23 cellular contexts compared by ENCODE assay signal in the genomic region with DNA sequence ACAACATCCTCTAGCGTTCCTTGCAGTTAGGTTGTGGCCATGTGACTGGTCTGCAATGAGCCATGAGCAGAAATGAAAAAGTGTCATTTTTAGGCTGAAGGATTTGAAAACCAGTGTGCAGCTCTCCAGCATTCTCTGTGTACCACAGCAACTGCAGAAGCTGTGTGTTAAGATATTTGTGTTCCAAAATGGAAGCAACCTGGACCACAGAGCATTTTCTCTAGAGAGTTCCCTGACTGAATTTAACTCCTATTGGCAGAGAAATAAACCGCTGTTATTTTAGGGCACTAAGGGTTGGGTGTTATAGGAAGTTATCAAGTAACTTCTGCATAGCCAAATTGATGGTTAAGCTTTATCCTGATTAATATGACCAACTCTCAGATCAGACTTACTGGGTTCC.
"Had no signal": no experiment of that assay in that cellular context is flagged by ENCODE, and none has a peak within 500 bp of the region (broad histone marks: within the 10 kb centered on the region; RNA-seq: fewer than 3 reads in every experiment).

No MANE protein-coding gene starts in this region.

- ATAC-seq: effector memory CD8-positive, alpha-beta T cell; heart right ventricle; left cardiac atrium; left lung; naive thymus-derived CD8-positive, alpha-beta T cell; psoas muscle; right cardiac atrium; stimulated activated naive B cell treated with anti-CD40 and anti-IgM and Interleukin-4, amounts not matched to agents 10 μg/mL and 1 μg/mL and 100 μg/mL, for 72 hours had no signal

- DNase-seq: dermis blood vessel endothelial cell; effector memory CD8-positive, alpha-beta T cell; erythroblast; esophagus squamous epithelium; foreskin melanocyte; glutamatergic neuron; heart right ventricle; hippocampal formation; left cardiac atrium; left lung; mesendoderm; midbrain; naive thymus-derived CD8-positive, alpha-beta T cell; nephron progenitor cell; nucleus accumbens; posterior cingulate gyrus; psoas muscle; right cardiac atrium; sigmoid colon; spleen; stimulated activated CD4-positive, alpha-beta T cell treated with anti-CD3 and anti-CD28 coated beads, Interleukin-4, amount 100 ng/mL, for 4 hours; stimulated activated naive B cell treated with anti-CD40 and anti-IgM and Interleukin-4, amounts not matched to agents 10 μg/mL and 1 μg/mL and 100 μg/mL, for 72 hours; upper lobe of left lung had no signal
